Comparison of ENCODE assay signal across 26 cellular contexts in the genomic region with DNA sequence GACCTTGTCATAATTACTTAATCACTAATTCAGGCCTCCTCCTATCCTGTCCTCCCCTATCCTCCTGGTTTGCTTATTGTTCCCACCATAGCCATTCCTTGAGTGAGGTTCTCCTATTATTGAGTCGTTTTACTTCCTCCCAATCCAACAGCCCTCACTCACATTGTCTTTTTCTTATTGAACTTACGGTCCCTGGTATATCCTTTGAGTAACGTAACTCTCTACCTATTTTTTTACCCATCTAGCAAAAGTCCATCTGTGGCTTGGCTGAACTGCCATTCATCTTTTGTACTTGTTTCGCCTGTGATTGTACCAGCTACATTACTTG. TPM values are rescaled to one million over a fixed set of nuclear protein-coding genes. Genes with fewer than 3 reads are reported as not detected.
DNase-seq lines count a peak whose midpoint lies in the region; ATAC-seq and TF ChIP-seq lines count a peak whose summit lies in the region.
"Had no signal": no experiment of that assay in that cellular context is flagged by ENCODE, and none has a peak within 500 bp of the region (broad histone marks: within the 10 kb centered on the region; RNA-seq: fewer than 3 reads in every experiment).

No MANE protein-coding gene starts in this region.

- no peaks in the 10 kb centered on the region for H3K4me1 Mint-ChIP-seq in stimulated activated naive CD8-positive, alpha-beta T cell treated with anti-CD3 and anti-CD28 coated beads, Interleukin-15, Interleukin-2, amounts not matched to agents 100 ng/mL and 50 ng/mL, for 24 hours (ENCODE audit: low read depth)
- H3K4me1 Mint-ChIP-seq in stimulated activated naive CD8-positive, alpha-beta T cell treated with anti-CD3 and anti-CD28 coated beads, Interleukin-15, amount 100 ng/mL, for 72 hours, result no peaks in the 10 kb centered on the region
- H3K4me1 Mint-ChIP-seq in endodermal cell, result no peaks in the 10 kb centered on the region
- H3K4me1 Mint-ChIP-seq: activated naive CD4-positive, alpha-beta T cell treated with anti-CD3 and anti-CD28 coated beads, Interleukin-2, amount 50 U/mL, for 24 hours had no signal

- no peaks in the 10 kb centered on the region for H3K27me3 Mint-ChIP-seq in stimulated activated naive CD8-positive, alpha-beta T cell treated with anti-CD3 and anti-CD28 coated beads, Interleukin-15, Interleukin-2, amounts not matched to agents 100 ng/mL and 50 ng/mL, for 24 hours
- H3K27me3 Mint-ChIP-seq in stimulated activated naive CD8-positive, alpha-beta T cell treated with anti-CD3 and anti-CD28 coated beads, Interleukin-15, amount 100 ng/mL, for 72 hours, result no peaks in the 10 kb centered on the region
- no peaks in the 10 kb centered on the region for H3K27me3 Mint-ChIP-seq in endodermal cell (ENCODE audit: insufficient read depth)
- H3K27me3 Mint-ChIP-seq: activated naive CD4-positive, alpha-beta T cell treated with anti-CD3 and anti-CD28 coated beads, Interleukin-2, amount 50 U/mL, for 24 hours; IgD-negative memory B cell; type B pancreatic cell had no signal

- H3K4me3 Mint-ChIP-seq in stimulated activated naive CD8-positive, alpha-beta T cell treated with anti-CD3 and anti-CD28 coated beads, Interleukin-15, Interleukin-2, amounts not matched to agents 100 ng/mL and 50 ng/mL, for 24 hours, result no peak overlapping the region
- no peak overlapping the region for H3K4me3 Mint-ChIP-seq in stimulated activated naive CD8-positive, alpha-beta T cell treated with anti-CD3 and anti-CD28 coated beads, Interleukin-15, amount 100 ng/mL, for 72 hours
- no peak overlapping the region for H3K4me3 Mint-ChIP-seq in endodermal cell
- H3K4me3 Mint-ChIP-seq: activated naive CD4-positive, alpha-beta T cell treated with anti-CD3 and anti-CD28 coated beads, Interleukin-2, amount 50 U/mL, for 24 hours; activated T-cell treated with anti-CD3 and anti-CD28 coated beads, Interleukin-2, amount 50 U/mL, for 72 hours; IgD-negative memory B cell; type B pancreatic cell had no signal

- no peak overlapping the region for H3K4me3 ChIP-seq in SK-N-MC
- H3K4me3 ChIP-seq in endodermal cell (ENCODE audit: low read length), result no peak overlapping the region
- H3K4me3 ChIP-seq: prostate gland, sigmoid colon had no signal

- H3K9me3 ChIP-seq in SK-N-MC (ENCODE audit: low read depth, low read length), result no peaks in the 10 kb centered on the region
- H3K9me3 ChIP-seq in endodermal cell (ENCODE audit: control insufficient read depth, low read length), result no peaks in the 10 kb centered on the region
- H3K9me3 ChIP-seq: BE2C, neutrophil, prostate gland, sigmoid colon had no signal

- no peaks in the 10 kb centered on the region for H3K4me1 ChIP-seq in endodermal cell (ENCODE audit: control insufficient read depth, insufficient read depth, low read length)
- H3K4me1 ChIP-seq: BE2C, prostate gland, sigmoid colon had no signal

- ATAC-seq in stimulated activated naive CD8-positive, alpha-beta T cell treated with anti-CD3 and anti-CD28 coated beads, Interleukin-15, amount 100 ng/mL, for 72 hours, result no peak
- no peak for ATAC-seq in GM19351 (IDR thresholded peaks at IDR 0.05; ENCODE audit: unreplicated experiment)
- ATAC-seq in HG03565 (IDR thresholded peaks at IDR 0.05; ENCODE audit: unreplicated experiment), result no peak
- ATAC-seq: activated T-cell treated with anti-CD3 and anti-CD28 coated beads, Interleukin-2, amount 50 U/mL, for 72 hours had no signal

- H3K9me3 Mint-ChIP-seq in stimulated activated naive CD8-positive, alpha-beta T cell treated with anti-CD3 and anti-CD28 coated beads, Interleukin-15, Interleukin-2, amounts not matched to agents 100 ng/mL and 50 ng/mL, for 24 hours, result no peaks in the 10 kb centered on the region
- H3K9me3 Mint-ChIP-seq in stimulated activated naive CD8-positive, alpha-beta T cell treated with anti-CD3 and anti-CD28 coated beads, Interleukin-15, amount 100 ng/mL, for 72 hours, result no peaks in the 10 kb centered on the region
- H3K9me3 Mint-ChIP-seq in endodermal cell, result no peaks in the 10 kb centered on the region
- H3K9me3 Mint-ChIP-seq: activated naive CD4-positive, alpha-beta T cell treated with anti-CD3 and anti-CD28 coated beads, Interleukin-2, amount 50 U/mL, for 24 hours; activated T-cell treated with anti-CD3 and anti-CD28 coated beads, Interleukin-2, amount 50 U/mL, for 72 hours; IgD-negative memory B cell; type B pancreatic cell had no signal

- no peak for DNase-seq in stimulated activated naive CD8-positive, alpha-beta T cell treated with anti-CD3 and anti-CD28 coated beads, Interleukin-15, amount 100 ng/mL, for 72 hours
- DNase-seq in SK-N-MC (ENCODE audit: low read depth, low spot score), result no peak
- DNase-seq in endodermal cell, result no peak
- no peak for DNase-seq in NCI-H446 treated with DMSO at 0.1 percent for 48 hours (lab: John Stamatoyannopoulos, UW)
- no peak for DNase-seq in middle frontal gyrus (ENCODE audit: extremely low spot score, low spot score)
- DNase-seq: activated CD4-positive, alpha-beta T cell treated with anti-CD3 and anti-CD28 coated beads, Interleukin-2, amount 50 U/mL, for 1 hour; activated T-cell treated with anti-CD3 and anti-CD28 coated beads, Interleukin-2, amount 50 U/mL, for 72 hours; aorta; BE2C; DMS53; effector CD8-positive, alpha-beta T cell; mammary epithelial cell; NCI-H1092; NCI-H1694 treated with DMSO at 0.1 percent for 48 hours; sigmoid colon; stimulated activated CD4-positive, alpha-beta T cell treated with anti-CD3 and anti-CD28 coated beads, Interleukin-12 subunit alpha, Interleukin-12 subunit beta, amount 100 ng/mL, for 4 hours; stimulated activated CD4-positive, alpha-beta T cell treated with anti-CD3 and anti-CD28 coated beads, Interleukin-2, amount 100 ng/mL, for 48 hours; WERI-Rb-1 had no signal

- H3K9ac ChIP-seq in SK-N-MC (ENCODE audit: insufficient read length), result no peak overlapping the region
- no peak overlapping the region for H3K9ac ChIP-seq in endodermal cell (ENCODE audit: extremely low read depth, low read length, poor library complexity, severe bottlenecking)

- H3K27me3 ChIP-seq in endodermal cell (ENCODE audit: control insufficient read depth, insufficient read depth, low read length, poor library complexity, severe bottlenecking), result no peaks in the 10 kb centered on the region
- H3K27me3 ChIP-seq: BE2C, neutrophil, sigmoid colon had no signal

- no peak for TF ChIP-seq CTCF in endodermal cell (conservative IDR thresholded peaks at IDR 0.05)

- WGBS in endodermal cell (ENCODE audit: insufficient coverage in 1 of 2, insufficient read length in 1 of 2), 2 experiments, result 89 to 94% methylated on average over 2 to 4 of the region's 4 CpGs

- H3K36me3 ChIP-seq in SK-N-MC (ENCODE audit: insufficient read depth, low read length) (peaks cover 49% of the 10 kb centered on the region), endodermal cell (ENCODE audit: control insufficient read depth, insufficient read depth, low read length) (peaks cover 63% of the 10 kb centered on the region)
- H3K36me3 ChIP-seq: prostate gland had no signal

- H3K36me3 Mint-ChIP-seq in stimulated activated naive CD8-positive, alpha-beta T cell treated with anti-CD3 and anti-CD28 coated beads, Interleukin-15, Interleukin-2, amounts not matched to agents 100 ng/mL and 50 ng/mL, for 24 hours (ENCODE audit: low read depth), result peaks cover 61% of the 10 kb centered on the region
- H3K36me3 Mint-ChIP-seq in endodermal cell (ENCODE audit: low read depth), result peaks cover 70% of the 10 kb centered on the region

- H3K27ac Mint-ChIP-seq in stimulated activated naive CD8-positive, alpha-beta T cell treated with anti-CD3 and anti-CD28 coated beads, Interleukin-15, Interleukin-2, amounts not matched to agents 100 ng/mL and 50 ng/mL, for 24 hours, result peak overlapping the region; percentile 42
- peak overlapping the region in 1 of 2 donors; percentile 53 for H3K27ac Mint-ChIP-seq in stimulated activated naive CD8-positive, alpha-beta T cell treated with anti-CD3 and anti-CD28 coated beads, Interleukin-15, amount 100 ng/mL, for 72 hours
- peak overlapping the region; percentile 52 for H3K27ac Mint-ChIP-seq in endodermal cell
- H3K27ac Mint-ChIP-seq: activated T-cell treated with anti-CD3 and anti-CD28 coated beads, Interleukin-2, amount 50 U/mL, for 72 hours; type B pancreatic cell had no signal

- H3K27ac ChIP-seq in SK-N-MC (peak overlapping the region; percentile 49), endodermal cell (ENCODE audit: low read depth, low read length) (no peak overlapping the region)
- H3K27ac ChIP-seq: neutrophil, prostate gland, sigmoid colon, WERI-Rb-1 had no signal

RNA-seq across cellular contexts. Expression of a gene that starts 43.1 kb away (rescaled TPM):
- 100 to 1,000 TPM; 139 to 171 TPM for total RNA-seq in endodermal cell
- 179 TPM for polyA plus RNA-seq in endodermal cell (2013, experiment 1 of 2)
- polyA plus RNA-seq in endodermal cell (2013, experiment 2 of 2), result 187 TPM
